In genomic region chr7:39659356-39660013, GRCh38 we compare ENCODE assay signal across 12 cellular contexts.
"Had no signal": no experiment of that assay in that cellular context is flagged by ENCODE, and none has a peak within 500 bp of the region (broad histone marks: within the 10 kb centered on the region; RNA-seq: fewer than 3 reads in every experiment).

No MANE protein-coding gene starts in this region.

- ATAC-seq: activated CD8-positive, alpha-beta T cell treated with anti-CD3 and anti-CD28 coated beads, Interleukin-2, amount 10 ng/mL, durations not matched to agents 7 days and 5 days; left ventricle myocardium superior had no signal

- FAIRE-seq: frontal cortex, keratinocyte, small intestine, urothelium cell line had no signal

- DNase-seq: activated CD4-positive, alpha-beta T cell treated with anti-CD3 and anti-CD28 coated beads for 4 hours; activated CD8-positive, alpha-beta T cell treated with anti-CD3 and anti-CD28 coated beads, Interleukin-2, amount 10 ng/mL, durations not matched to agents 7 days and 5 days; activated naive CD4-positive, alpha-beta T cell; left ventricle myocardium superior; mesendoderm; ovary; small intestine; T-helper 9 cell; thyroid gland had no signal
